8 cellular contexts compared by ENCODE assay signal in genomic region chr17:76385892-76386786, GRCh38. TPM values are rescaled to one million over a fixed set of nuclear protein-coding genes. Genes with fewer than 3 reads are reported as not detected.
DNase-seq lines count a peak whose midpoint lies in the region; ATAC-seq and TF ChIP-seq lines count a peak whose summit lies in the region.

No MANE protein-coding gene starts in this region.

- peaks cover 30% of the 10 kb centered on the region for H4K20me1 ChIP-seq in osteoblast (ENCODE audit: insufficient read depth, low read length)

- 53% methylated on average over 52 of the region's 52 CpGs for WGBS in thymus

- ATAC-seq in GM19035 (IDR thresholded peaks at IDR 0.05; ENCODE audit: unreplicated experiment) = no peak

- peak overlapping the region; percentile 88 for H3K4me2 ChIP-seq in osteoblast (ENCODE audit: insufficient read depth, low read length)

- CTCF ChIA-PET in RWPE1 (lab: Yijun Ruan, JAX) = interaction anchor here (0.5 to 3.0 kb wide), 17 partner anchors 11 to 1787 kb away, joined by 3 to 30 read pairs (median 4); no protein-coding TSS in a partner anchor

- TF ChIP-seq CTCF in RWPE1 (conservative IDR thresholded peaks at IDR 0.05; ENCODE audit: low read depth) (peak; percentile 91), fibroblast of pulmonary artery (IDR thresholded peaks at IDR 0.05; ENCODE audit: low read length, missing control alignments) (peak; percentile 74), osteoblast (IDR thresholded peaks at IDR 0.05; ENCODE audit: extremely low read depth, low read depth, low read length) (peak; percentile 75)

- H3K27me3 ChIP-seq in HUES48 (ENCODE audit: control insufficient read depth, insufficient read depth, low read length) (peaks cover 52% of the 10 kb centered on the region), osteoblast (ENCODE audit: insufficient read depth, low read length) (no peaks in the 10 kb centered on the region), thymus (ENCODE audit: control insufficient read depth, insufficient read depth) (peaks cover 42% of the 10 kb centered on the region)

- H3K4me1 ChIP-seq in HUES48 (ENCODE audit: control insufficient read depth, insufficient read depth, low read length) (peaks cover 25% of the 10 kb centered on the region), osteoblast (ENCODE audit: insufficient read depth, low read length) (peaks cover 35% of the 10 kb centered on the region), thymus (ENCODE audit: control insufficient read depth, insufficient read depth, low read length) (peaks cover 23% of the 10 kb centered on the region)

- H3K36me3 ChIP-seq in HUES48 (ENCODE audit: control insufficient read depth, insufficient read depth, low read length) (peaks cover 11% of the 10 kb centered on the region), osteoblast (ENCODE audit: insufficient read depth, low read length) (peaks cover 21% of the 10 kb centered on the region), thymus (ENCODE audit: control insufficient read depth, insufficient read depth) (peaks cover 9% of the 10 kb centered on the region)

- H3K27ac ChIP-seq in HUES48 (ENCODE audit: low read depth, low read length) (no peak overlapping the region), RWPE1 (peak overlapping the region; percentile 96), osteoblast (ENCODE audit: low read depth, low read length) (peak overlapping the region; percentile 97), thymus (ENCODE audit: low read depth) (no peak overlapping the region)

- H3K4me3 ChIP-seq in HUES48 (ENCODE audit: low read depth, low read length) (peak overlapping the region; percentile 73), fibroblast of pulmonary artery (replicated peaks; ENCODE audit: low read depth, low read length) (peak overlapping the region; percentile 54), osteoblast (ENCODE audit: insufficient read depth, low read length) (peak overlapping the region; percentile 90), thymus (ENCODE audit: low read length) (peak overlapping the region; percentile 63)

- H2AFZ ChIP-seq in osteoblast (ENCODE audit: low read length) = no peak overlapping the region

- H3K9ac ChIP-seq in HUES48 (ENCODE audit: low read depth, low read length) = no peak overlapping the region

- H3K9me3 ChIP-seq in HUES48 (ENCODE audit: control insufficient read depth, insufficient read depth, low read length) (no peaks in the 10 kb centered on the region), osteoblast (ENCODE audit: low read depth, low read length) (no peaks in the 10 kb centered on the region), thymus (ENCODE audit: control insufficient read depth) (no peaks in the 10 kb centered on the region)

- peaks cover 36% of the 10 kb centered on the region for H3K79me2 ChIP-seq in osteoblast (ENCODE audit: insufficient read depth, low read length)

- POLR2A ChIA-PET in RWPE1 (lab: Yijun Ruan, JAX; ENCODE audit: low non-redundant PET) = no interaction called here

- DNase-seq in COR-L47 (lab: John Stamatoyannopoulos, UW) = peak; percentile 63
- DNase-seq in RWPE1 (ENCODE audit: low spot score) = peak; percentile 84
- peak; percentile 64 to 71 for DNase-seq in activated T-helper 1 cell treated with anti-CD3 and anti-CD28 coated beads, Interleukin-2, amount 50 U/mL, for 16 hours (ENCODE audit: low read depth in 1 of 2, low spot score in 1 of 2)
- peak; percentile 85 for DNase-seq in fibroblast of pulmonary artery (ENCODE audit: low read depth)
- peak; percentile 99 for DNase-seq in osteoblast (ENCODE audit: insufficient read length, low spot score, missing footprints)

RNA-seq across cellular contexts. Expression of gene SPHK1, which starts 1.7 kb away (rescaled TPM):
- 112 and 142 TPM in 2 replicates for total RNA-seq in osteoblast
- polyA plus RNA-seq in thymus = 35.2 TPM

RNA-seq across cellular contexts. Expression of gene PRPSAP1, which starts 32.4 kb away (rescaled TPM):
- total RNA-seq in osteoblast = 79.6 and 82.2 TPM in 2 replicates
- polyA plus RNA-seq in thymus = 38.5 TPM

Comparison
In these comparisons a context has a peak if more than half of its experiments do, and no peak if none do; other contexts are left out.
1. H3K27ac ChIP-seq: peak in RWPE1 (single experiment) and osteoblast (single experiment); none in HUES48 (single experiment) and thymus (single experiment).
2. Peak in every context shown above with its lines, with median percentiles within 50 percentile points of each other: DNase-seq, H3K4me3 ChIP-seq and CTCF ChIP-seq.